Comparison of ENCODE assay signal across 8 cellular contexts in genomic region chr9:76651114-76651697, GRCh38.
DNase-seq lines count a peak whose midpoint lies in the region; ATAC-seq and TF ChIP-seq lines count a peak whose summit lies in the region.

No MANE protein-coding gene starts in this region.

- H3K9ac ChIP-seq in OCI-LY1 (ENCODE audit: low read length): peak overlapping the region; percentile 48

- peak overlapping the region; percentile 70 for H3K27ac ChIP-seq in OCI-LY1 (ENCODE audit: low read depth, low read length, poor library complexity, severe bottlenecking)
- H3K27ac ChIP-seq in thymus (ENCODE audit: low read depth): no peak overlapping the region

- no peaks in the 10 kb centered on the region for H4K20me1 ChIP-seq in OCI-LY1 (ENCODE audit: insufficient read depth, low read length)

- H3K4me1 ChIP-seq in OCI-LY1 (ENCODE audit: insufficient read depth, low read length, severe bottlenecking) (peaks cover 60% of the 10 kb centered on the region), thymus (ENCODE audit: control insufficient read depth, insufficient read depth, low read length) (peaks cover 4% of the 10 kb centered on the region)

- no peaks in the 10 kb centered on the region for H3K27me3 ChIP-seq in OCI-LY1 (ENCODE audit: insufficient read depth, low read length)
- H3K27me3 ChIP-seq in thymus (ENCODE audit: control insufficient read depth, insufficient read depth): no peaks in the 10 kb centered on the region

- H3K9me3 Mint-ChIP-seq in activated CD8-positive, alpha-beta memory T cell treated with anti-CD3 and anti-CD28 coated beads, Interleukin-2, amount 10 ng/mL, durations not matched to agents 7 days and 5 days (ENCODE audit: low read depth): no peaks in the 10 kb centered on the region
- H3K9me3 Mint-ChIP-seq in immature natural killer cell (no peaks in the 10 kb centered on the region), Calu3 (ENCODE audit: low read depth, unreplicated experiment) (no peaks in the 10 kb centered on the region)

- no peak for TF ChIP-seq CTCF in OCI-LY1 (IDR thresholded peaks at IDR 0.05; ENCODE audit: low read length)
- TF ChIP-seq CTCF in Calu3 (IDR thresholded peaks at IDR 0.05; ENCODE audit: unreplicated experiment): no peak

- BruUV-seq in Calu3 (replicated peaks; lab: Mats Ljungman, UMichigan): no TSS peak

- 0 out of 2 replicates have a peak overlapping the region, but pooled peaks have one; percentile 68 for H2AFZ ChIP-seq in OCI-LY1 (ENCODE audit: low read length)

- H3K9me2 ChIP-seq in OCI-LY1 (ENCODE audit: low read depth, low read length): no peaks in the 10 kb centered on the region

- peak overlapping the region; percentile 34 for H3K4me3 ChIP-seq in OCI-LY1 (ENCODE audit: low read depth, low read length, poor library complexity, severe bottlenecking)
- H3K4me3 ChIP-seq in thymus (ENCODE audit: low read length): peak overlapping the region; percentile 35

- peak overlapping the region; percentile 76 for H3K27ac Mint-ChIP-seq in activated CD8-positive, alpha-beta memory T cell treated with anti-CD3 and anti-CD28 coated beads, Interleukin-2, amount 10 ng/mL, durations not matched to agents 7 days and 5 days
- peak overlapping the region; percentile 57 to 89 (median 82) for H3K27ac Mint-ChIP-seq in immature natural killer cell
- H3K27ac Mint-ChIP-seq in Calu3 (ENCODE audit: unreplicated experiment): no peak overlapping the region

- H3K4me2 ChIP-seq in OCI-LY1 (ENCODE audit: low read length): peak overlapping the region; percentile 74

- H3K36me3 ChIP-seq in OCI-LY1 (ENCODE audit: insufficient read depth, low read length): no peaks in the 10 kb centered on the region
- no peaks in the 10 kb centered on the region for H3K36me3 ChIP-seq in thymus (ENCODE audit: control insufficient read depth, insufficient read depth)

- peak; percentile 73 for ATAC-seq in activated CD8-positive, alpha-beta memory T cell treated with anti-CD3 and anti-CD28 coated beads, Interleukin-2, amount 10 ng/mL, durations not matched to agents 7 days and 5 days

- no peaks in the 10 kb centered on the region for H3F3A ChIP-seq in OCI-LY1 (ENCODE audit: insufficient read depth, low read length)

- WGBS in thymus: 6% methylated on average over 4 of the region's 4 CpGs

- no peaks in the 10 kb centered on the region for H3K9me3 ChIP-seq in OCI-LY1 (ENCODE audit: low read length)
- H3K9me3 ChIP-seq in thymus (ENCODE audit: control insufficient read depth): no peaks in the 10 kb centered on the region

- peaks cover 46% of the 10 kb centered on the region for H3K4me1 Mint-ChIP-seq in activated CD8-positive, alpha-beta memory T cell treated with anti-CD3 and anti-CD28 coated beads, Interleukin-2, amount 10 ng/mL, durations not matched to agents 7 days and 5 days
- peaks cover 56 to 60% of the 10 kb centered on the region in 2 donors for H3K4me1 Mint-ChIP-seq in immature natural killer cell
- no peaks in the 10 kb centered on the region for H3K4me1 Mint-ChIP-seq in Calu3 (ENCODE audit: low read depth, unreplicated experiment)

- peak overlapping the region; percentile 51 for H3K4me3 Mint-ChIP-seq in activated CD8-positive, alpha-beta memory T cell treated with anti-CD3 and anti-CD28 coated beads, Interleukin-2, amount 10 ng/mL, durations not matched to agents 7 days and 5 days
- H3K4me3 Mint-ChIP-seq in immature natural killer cell (peak overlapping the region; percentile 71 to 82 (median 79)), Calu3 (ENCODE audit: low read depth, unreplicated experiment) (no peak overlapping the region)

- DNase-seq in activated CD8-positive, alpha-beta memory T cell treated with anti-CD3 and anti-CD28 coated beads, Interleukin-2, amount 10 ng/mL, durations not matched to agents 7 days and 5 days: no peak
- no peak for DNase-seq in activated CD8-positive, alpha-beta memory T cell treated with anti-CD3 and anti-CD28 coated beads for 24 hours
- DNase-seq in immature natural killer cell (peak; percentile 30 to 43 (median 35)), NCI-H2107 (lab: John Stamatoyannopoulos, UW) (no peak), NCI-H1105 (lab: John Stamatoyannopoulos, UW) (no peak), Calu3 (no peak)

- H3K79me2 ChIP-seq in OCI-LY1 (ENCODE audit: insufficient read depth, low read length): no peaks in the 10 kb centered on the region

- H3K36me3 Mint-ChIP-seq in activated CD8-positive, alpha-beta memory T cell treated with anti-CD3 and anti-CD28 coated beads, Interleukin-2, amount 10 ng/mL, durations not matched to agents 7 days and 5 days: no peaks in the 10 kb centered on the region
- H3K36me3 Mint-ChIP-seq in immature natural killer cell (peaks cover 0 to 5% (median 0%) of the 10 kb centered on the region in 3 donors), Calu3 (ENCODE audit: insufficient read depth, unreplicated experiment) (no peaks in the 10 kb centered on the region)

- no peaks in the 10 kb centered on the region for H3K27me3 Mint-ChIP-seq in activated CD8-positive, alpha-beta memory T cell treated with anti-CD3 and anti-CD28 coated beads, Interleukin-2, amount 10 ng/mL, durations not matched to agents 7 days and 5 days
- H3K27me3 Mint-ChIP-seq in immature natural killer cell (ENCODE audit: low read depth in 3 of 3) (peaks cover 0 to 4% (median 2%) of the 10 kb centered on the region in 3 donors), Calu3 (ENCODE audit: unreplicated experiment) (no peaks in the 10 kb centered on the region)

- CTCF ChIA-PET in activated CD8-positive, alpha-beta memory T cell treated with anti-CD3 and anti-CD28 coated beads, Interleukin-2, amount 10 ng/mL, durations not matched to agents 7 days and 5 days (lab: Charles Lee): interaction anchor here (0.7 to 2.0 kb wide), 8 partner anchors 7 to 249 kb away, joined by 3 to 7 read pairs (median 4); partner anchors contain the start of gene GCNT1
- CTCF ChIA-PET in Calu3 (lab: Charles Lee): interaction anchor here (0.5 kb wide), 1 partner anchor 805 kb away, joined by 4 read pairs; no protein-coding TSS in a partner anchor

- intact Hi-C loops in Calu3 (cut with micrococcal nuclease; ENCODE audit: unreplicated experiment): no loop called here

Comparison
In these comparisons a context has a peak if more than half of its experiments do, and no peak if none do; other contexts are left out.
1. DNase-seq: peak in immature natural killer cell (3 of 3); none in activated CD8-positive, alpha-beta memory T cell treated with anti-CD3 and anti-CD28 coated beads, Interleukin-2, amount 10 ng/mL, durations not matched to agents 7 days and 5 days (single experiment), activated CD8-positive, alpha-beta memory T cell treated with anti-CD3 and anti-CD28 coated beads for 24 hours (single experiment), NCI-H2107 (single experiment), NCI-H1105 (single experiment) and Calu3 (single experiment).